27 cellular contexts compared by ENCODE assay signal in genomic region chr12:20144341-20144740, GRCh38.
DNase-seq lines count a peak whose midpoint lies in the region; ATAC-seq, FAIRE-seq and TF ChIP-seq lines count a peak whose summit lies in the region.
"Had no signal": no experiment of that assay in that cellular context is flagged by ENCODE, and none has a peak within 500 bp of the region (broad histone marks: within the 10 kb centered on the region; RNA-seq: fewer than 3 reads in every experiment).

No MANE protein-coding gene starts in this region.

- TF ChIP-seq CTCF in GM06990 (IDR thresholded peaks at IDR 0.05; ENCODE audit: insufficient read depth, low read length, poor library complexity, severe bottlenecking) (no peak), SK-N-SH (IDR thresholded peaks at IDR 0.05) (no peak)

- peak; percentile 47 for DNase-seq in GM06990 (ENCODE audit: extremely low read depth, insufficient read length)
- no peak for DNase-seq in activated CD4-positive, alpha-beta T cell treated with anti-CD3 and anti-CD28 coated beads, Interleukin-2, amount 10 ng/mL, durations not matched to agents 24 days and 14 days
- no peak for DNase-seq in SK-N-SH
- DNase-seq in D341Med (ENCODE audit: low spot score): no peak
- no peak for DNase-seq in H54 (ENCODE audit: insufficient read length, low spot score)
- DNase-seq: activated CD4-positive, alpha-beta T cell treated with anti-CD3 and anti-CD28 coated beads for 36 hours; activated T-cell treated with anti-CD3 and anti-CD28 coated beads, Interleukin-2, amount 50 U/mL, for 24 hours; HCEC 1CT; hippocampal formation; left colon; mammary epithelial cell; NCI-H1105; NCI-H2029; NCI-H345; NCI-H774; PC-3; small intestine; stimulated activated CD8-positive, alpha-beta memory T cell treated with anti-CD3 and anti-CD28 coated beads, Interleukin-4, amount 100 ng/mL, for 48 hours; stimulated activated naive CD8-positive, alpha-beta T cell treated with anti-CD3 and anti-CD28 coated beads, Interleukin-15, amount 100 ng/mL, for 72 hours; T-helper 2 cell; thyroid gland had no signal

- H3K9me3 ChIP-seq in SK-N-SH: no peaks in the 10 kb centered on the region
- H3K9me3 ChIP-seq: thyroid gland, vagina had no signal

- H3K4me1 Mint-ChIP-seq in activated CD4-positive, alpha-beta T cell treated with anti-CD3 and anti-CD28 coated beads, Interleukin-2, amount 10 ng/mL, durations not matched to agents 24 days and 14 days: no peaks in the 10 kb centered on the region
- H3K4me1 Mint-ChIP-seq: activated CD4-positive, alpha-beta T cell treated with anti-CD3 and anti-CD28 coated beads for 36 hours; stimulated activated naive CD8-positive, alpha-beta T cell treated with anti-CD3 and anti-CD28 coated beads, Interleukin-15, amount 100 ng/mL, for 72 hours had no signal

- no peak for TF ChIP-seq EP300 in SK-N-SH (IDR thresholded peaks at IDR 0.05; ENCODE audit: borderline replicate concordance in 1 of 2, low read depth in 1 of 2, low read length in 1 of 2)

- H3K36me3 Mint-ChIP-seq in activated CD4-positive, alpha-beta T cell treated with anti-CD3 and anti-CD28 coated beads, Interleukin-2, amount 10 ng/mL, durations not matched to agents 24 days and 14 days (ENCODE audit: low read depth): no peaks in the 10 kb centered on the region

- intact Hi-C loops in activated CD4-positive, alpha-beta T cell treated with anti-CD3 and anti-CD28 coated beads, Interleukin-2, amount 10 ng/mL, durations not matched to agents 24 days and 14 days (cut with micrococcal nuclease): no loop called here

- no peaks in the 10 kb centered on the region for H3K9me2 ChIP-seq in SK-N-SH

- H3K27ac Mint-ChIP-seq in activated CD4-positive, alpha-beta T cell treated with anti-CD3 and anti-CD28 coated beads, Interleukin-2, amount 10 ng/mL, durations not matched to agents 24 days and 14 days: no peak overlapping the region
- H3K27ac Mint-ChIP-seq: activated CD4-positive, alpha-beta T cell treated with anti-CD3 and anti-CD28 coated beads for 36 hours; activated T-cell treated with anti-CD3 and anti-CD28 coated beads, Interleukin-2, amount 50 U/mL, for 24 hours; nephron; stimulated activated naive CD8-positive, alpha-beta T cell treated with anti-CD3 and anti-CD28 coated beads, Interleukin-15, amount 100 ng/mL, for 72 hours had no signal

- H3K36me3 ChIP-seq in GM06990 (ENCODE audit: control insufficient read depth, insufficient read depth, low read length) (no peaks in the 10 kb centered on the region), SK-N-SH (replicated peaks in 1 of 2; ENCODE audit: control insufficient read depth in 1 of 2, insufficient read depth in 2 of 2, low read length in 1 of 2) (no peaks in the 10 kb centered on the region)
- H3K36me3 ChIP-seq: thyroid gland, vagina had no signal

- H3F3A ChIP-seq in SK-N-SH (replicated peaks; ENCODE audit: insufficient read depth): no peaks in the 10 kb centered on the region

- no peak overlapping the region for H3K9ac ChIP-seq in SK-N-SH

- H3K9me3 Mint-ChIP-seq in activated CD4-positive, alpha-beta T cell treated with anti-CD3 and anti-CD28 coated beads, Interleukin-2, amount 10 ng/mL, durations not matched to agents 24 days and 14 days: no peaks in the 10 kb centered on the region
- H3K9me3 Mint-ChIP-seq: activated T-cell treated with anti-CD3 and anti-CD28 coated beads, Interleukin-2, amount 50 U/mL, for 24 hours; nephron; stimulated activated naive CD8-positive, alpha-beta T cell treated with anti-CD3 and anti-CD28 coated beads, Interleukin-15, amount 100 ng/mL, for 72 hours had no signal

- FAIRE-seq in H54 (lab: Jason Lieb, UNC): no peak
- FAIRE-seq: D721Med, small intestine had no signal

- no peaks in the 10 kb centered on the region for H3K27me3 Mint-ChIP-seq in activated CD4-positive, alpha-beta T cell treated with anti-CD3 and anti-CD28 coated beads, Interleukin-2, amount 10 ng/mL, durations not matched to agents 24 days and 14 days
- H3K27me3 Mint-ChIP-seq: activated CD4-positive, alpha-beta T cell treated with anti-CD3 and anti-CD28 coated beads for 36 hours; activated T-cell treated with anti-CD3 and anti-CD28 coated beads, Interleukin-2, amount 50 U/mL, for 24 hours; stimulated activated naive CD8-positive, alpha-beta T cell treated with anti-CD3 and anti-CD28 coated beads, Interleukin-15, amount 100 ng/mL, for 72 hours had no signal

- H3K79me2 ChIP-seq in SK-N-SH (ENCODE audit: insufficient read depth): no peaks in the 10 kb centered on the region

- no peak overlapping the region for H3K4me3 ChIP-seq in GM06990 (replicated peaks; ENCODE audit: low read depth, low read length)
- H3K4me3 ChIP-seq in SK-N-SH (ENCODE audit: low read depth in 2 of 2, low read length in 1 of 2): no peak overlapping the region
- H3K4me3 ChIP-seq: thyroid gland, vagina had no signal

- POLR2A ChIA-PET in SK-N-SH (lab: Yijun Ruan, JAX): no interaction called here

- H2AFZ ChIP-seq in SK-N-SH (ENCODE audit: low read depth): no peak overlapping the region

- no peak overlapping the region for H3K4me2 ChIP-seq in SK-N-SH

- CTCF ChIA-PET in SK-N-SH (lab: Yijun Ruan, JAX): no interaction called here

- no peaks in the 10 kb centered on the region for H4K20me1 ChIP-seq in SK-N-SH (ENCODE audit: insufficient read depth)

- no peak overlapping the region for H3K4me3 Mint-ChIP-seq in activated CD4-positive, alpha-beta T cell treated with anti-CD3 and anti-CD28 coated beads, Interleukin-2, amount 10 ng/mL, durations not matched to agents 24 days and 14 days
- H3K4me3 Mint-ChIP-seq: activated CD4-positive, alpha-beta T cell treated with anti-CD3 and anti-CD28 coated beads for 36 hours; activated T-cell treated with anti-CD3 and anti-CD28 coated beads, Interleukin-2, amount 50 U/mL, for 24 hours; nephron; stimulated activated naive CD8-positive, alpha-beta T cell treated with anti-CD3 and anti-CD28 coated beads, Interleukin-15, amount 100 ng/mL, for 72 hours had no signal

- H3K27ac ChIP-seq in SK-N-SH (ENCODE audit: low read depth in 2 of 2, low read length in 1 of 2): no peak overlapping the region
- H3K27ac ChIP-seq: thyroid gland, vagina had no signal

- TF ChIP-seq RAD21 in SK-N-SH (IDR thresholded peaks at IDR 0.05; ENCODE audit: low read length): no peak

- ATAC-seq in GM18868 (IDR thresholded peaks at IDR 0.05; ENCODE audit: unreplicated experiment) (peak; percentile 85), HG02610 (IDR thresholded peaks at IDR 0.05; ENCODE audit: unreplicated experiment) (peak; percentile 70), HG03565 (IDR thresholded peaks at IDR 0.05; ENCODE audit: unreplicated experiment) (peak; percentile 65)
- ATAC-seq: activated CD4-positive, alpha-beta T cell treated with anti-CD3 and anti-CD28 coated beads for 36 hours; left colon; PC-3; stimulated activated naive CD8-positive, alpha-beta T cell treated with anti-CD3 and anti-CD28 coated beads, Interleukin-15, amount 100 ng/mL, for 72 hours had no signal

- H3K27me3 ChIP-seq in GM06990 (replicated peaks; ENCODE audit: control insufficient read depth, insufficient read depth, low read length) (no peaks in the 10 kb centered on the region), SK-N-SH (ENCODE audit: insufficient read depth) (no peaks in the 10 kb centered on the region)
- H3K27me3 ChIP-seq: thyroid gland, vagina had no signal

- WGBS in SK-N-SH (ENCODE audit: low lambda C conversion rate): 45% methylated on average over 3 of the region's 3 CpGs

- H3K4me1 ChIP-seq in SK-N-SH (ENCODE audit: control insufficient read depth in 1 of 2, insufficient read depth in 2 of 2, low read depth in 1 of 2, low read length in 1 of 2): peaks cover 0 to 6% of the 10 kb centered on the region in 2 experiments; a peak in 2 of 4 replicates
- H3K4me1 ChIP-seq: thyroid gland, vagina had no signal

- TF ChIP-seq POLR2A in H54 (IDR thresholded peaks at IDR 0.05; ENCODE audit: low read depth, low read length): no peak

TF ChIP-seq in SK-N-SH, 30 proteins besides CTCF, POLR2A, EP300 and RAD21:
- TF ChIP-seq EZH2phosphoT487 (IDR thresholded peaks at IDR 0.05; ENCODE audit: borderline replicate concordance, low read depth): no peak
- no peak for TF ChIP-seq RXRA (IDR thresholded peaks at IDR 0.05; ENCODE audit: borderline replicate concordance, low read depth)
- TF ChIP-seq FOXM1 (IDR thresholded peaks at IDR 0.05; ENCODE audit: low read depth): no peak
- TF ChIP-seq SIN3A (IDR thresholded peaks at IDR 0.05; ENCODE audit: borderline replicate concordance, low read depth, low read length): no peak
- TF ChIP-seq GABPA (IDR thresholded peaks at IDR 0.05; ENCODE audit: low read depth): no peak
- TF ChIP-seq MAX (IDR thresholded peaks at IDR 0.05; ENCODE audit: low read depth): no peak
- TF ChIP-seq JUND (IDR thresholded peaks at IDR 0.05): no peak
- TF ChIP-seq CHD2 (IDR thresholded peaks at IDR 0.05; ENCODE audit: low read length, partially characterized antibody): no peak
- TF ChIP-seq POLR2AphosphoS5 (IDR thresholded peaks at IDR 0.05; ENCODE audit: low read depth, low read length): no peak
TF ChIP-seq in SK-N-SH: peak in this region for 0.
